In the genomic region with DNA sequence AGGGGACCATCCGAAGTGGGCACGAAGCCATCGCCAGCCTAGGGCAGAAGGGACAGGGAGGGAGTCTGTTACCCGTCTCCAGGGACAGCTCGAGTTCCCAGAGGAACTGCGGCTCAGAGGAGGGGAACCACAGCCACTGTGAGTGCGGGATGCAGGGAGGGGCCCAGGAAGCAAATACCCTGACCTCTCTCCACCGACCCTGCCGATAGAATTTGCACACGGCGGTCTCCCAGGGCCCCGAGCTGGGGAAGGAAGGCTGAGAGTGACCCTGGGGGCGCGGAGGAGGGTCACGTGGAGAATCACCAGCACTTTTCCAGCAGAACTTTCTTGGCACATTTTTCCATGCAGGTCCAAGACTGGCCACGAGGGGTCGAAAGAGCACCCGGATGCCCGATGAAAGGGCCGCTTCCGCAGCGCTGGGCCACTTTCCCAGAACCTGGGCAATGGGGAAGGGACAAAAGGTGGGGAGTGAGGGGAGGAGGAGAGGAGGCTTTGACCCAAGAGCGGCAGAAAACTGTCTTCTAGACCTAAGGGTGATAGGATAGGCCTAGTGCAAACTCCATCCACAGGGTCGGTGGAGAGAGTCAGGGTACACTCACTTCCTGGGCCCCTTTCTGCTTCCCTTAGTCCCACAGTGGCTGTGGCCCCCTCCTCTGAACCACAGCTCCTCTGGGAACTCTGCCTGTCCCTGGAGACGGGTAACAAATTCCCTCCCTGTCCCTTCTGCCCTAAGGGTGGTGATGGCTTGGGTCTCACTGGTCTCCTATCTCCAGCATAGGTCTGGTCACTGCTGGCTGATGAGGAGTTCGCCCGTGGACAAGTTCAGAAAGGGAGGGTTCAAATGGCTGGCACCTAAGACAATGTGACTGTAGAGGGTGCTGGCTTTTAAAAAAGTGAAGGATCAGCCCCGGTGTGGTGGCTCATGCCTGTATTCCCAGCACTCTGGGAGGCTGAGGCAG, we compare ENCODE assay signal across 8 cellular contexts. TPM values are rescaled to one million over a fixed set of nuclear protein-coding genes. Genes with fewer than 3 reads are reported as not detected.
A peak's percentile ranks its signal among the peaks of the same experiment; 100 is the strongest.
DNase-seq lines count a peak whose midpoint lies in the region; ATAC-seq and TF ChIP-seq lines count a peak whose summit lies in the region.

No MANE protein-coding gene starts in this region.

- H4K20me1 ChIP-seq in DND-41 (ENCODE audit: insufficient read depth, low read length): no peaks in the 10 kb centered on the region

- no peak overlapping the region for H3K4me3 Mint-ChIP-seq in T-helper 2 cell treated with Interferon-gamma antibody and Interleukin-4, amounts not matched to agents 5 μg/mL and 100 μg/mL, for 36 hours

- peaks cover 22% of the 10 kb centered on the region for H3K36me3 Mint-ChIP-seq in T-helper 2 cell treated with Interferon-gamma antibody and Interleukin-4, amounts not matched to agents 5 μg/mL and 100 μg/mL, for 36 hours (ENCODE audit: low read depth)

- H3K36me3 ChIP-seq in DND-41 (ENCODE audit: insufficient read depth, low read length) (peaks cover 30% of the 10 kb centered on the region), breast epithelium (no peaks in the 10 kb centered on the region), iPS-18a (ENCODE audit: control insufficient read depth, low read depth, low read length) (no peaks in the 10 kb centered on the region)

- H3K4me1 Mint-ChIP-seq in T-helper 2 cell treated with Interferon-gamma antibody and Interleukin-4, amounts not matched to agents 5 μg/mL and 100 μg/mL, for 36 hours (ENCODE audit: low read depth): peaks cover 7% of the 10 kb centered on the region

- peak overlapping the region; percentile 72 for H2AFZ ChIP-seq in DND-41 (ENCODE audit: low read depth, low read length)

- no peaks in the 10 kb centered on the region for H3K79me2 ChIP-seq in DND-41 (ENCODE audit: insufficient read depth, low read length)

- no peak overlapping the region for H3K4me3 ChIP-seq in DND-41 (ENCODE audit: low read depth in 1 of 2, low read length in 2 of 2)
- H3K4me3 ChIP-seq in LNCaP clone FGC (ENCODE audit: low read depth, low read length): no peak overlapping the region
- peak overlapping the region in 2 of 3 donors; percentile 16 to 52 for H3K4me3 ChIP-seq in breast epithelium
- peak overlapping the region; percentile 67 for H3K4me3 ChIP-seq in iPS-18a (ENCODE audit: low read length)

- ATAC-seq in DND-41 (ENCODE audit: insufficient read depth, low read depth) (peak; percentile 33; the same call in 2 of the 3 replicates), sciatic nerve (peak; percentile 83), GM18868 (IDR thresholded peaks at IDR 0.05; ENCODE audit: unreplicated experiment) (no peak)

- TF ChIP-seq CTCF in DND-41 (IDR thresholded peaks at IDR 0.05; ENCODE audit: borderline replicate concordance, extremely low read depth, low read length, poor library complexity, severe bottlenecking) (peak; percentile 70), LNCaP clone FGC (IDR thresholded peaks at IDR 0.05; ENCODE audit: control insufficient read depth, extremely low read depth, insufficient read depth) (peak; percentile 61), breast epithelium (IDR thresholded peaks at IDR 0.05) (peak; percentile 77 to 95 (median 85))

- H3K9ac ChIP-seq in DND-41 (ENCODE audit: low read depth, low read length) (no peak overlapping the region; the same call in 1 of the 2 replicates), iPS-18a (ENCODE audit: low read length) (peak overlapping the region; percentile 59)

- H3K9me3 Mint-ChIP-seq in T-helper 2 cell treated with Interferon-gamma antibody and Interleukin-4, amounts not matched to agents 5 μg/mL and 100 μg/mL, for 36 hours: no peaks in the 10 kb centered on the region

- peak overlapping the region; percentile 78 for H3K27ac Mint-ChIP-seq in T-helper 2 cell treated with Interferon-gamma antibody and Interleukin-4, amounts not matched to agents 5 μg/mL and 100 μg/mL, for 36 hours

- peak; percentile 14 for DNase-seq in DND-41
- DNase-seq in LNCaP clone FGC (ENCODE audit: low read depth): no peak
- peak; percentile 23 for DNase-seq in T-helper 2 cell treated with Interferon-gamma antibody and Interleukin-4, amounts not matched to agents 5 μg/mL and 100 μg/mL, for 36 hours (ENCODE audit: low spot score)
- DNase-seq in breast epithelium (ENCODE audit: low spot score in 2 of 2): peak; percentile 42 to 72
- DNase-seq in sciatic nerve (ENCODE audit: low spot score): peak; percentile 86
- no peak for DNase-seq in GDM1 (lab: John Stamatoyannopoulos, UW)

- no peaks in the 10 kb centered on the region for H3K9me3 ChIP-seq in DND-41 (ENCODE audit: insufficient read depth, low read length, severe bottlenecking)
- no peaks in the 10 kb centered on the region for H3K9me3 ChIP-seq in breast epithelium
- no peaks in the 10 kb centered on the region for H3K9me3 ChIP-seq in iPS-18a (ENCODE audit: control insufficient read depth, low read depth, low read length)

- TF ChIP-seq POLR2A in breast epithelium (IDR thresholded peaks at IDR 0.05): no peak

- H3K4me2 ChIP-seq in DND-41 (ENCODE audit: insufficient read depth, low read length): peak overlapping the region; percentile 5; the same call in 1 of the 2 replicates

- peaks cover 13% of the 10 kb centered on the region for H3K27me3 Mint-ChIP-seq in T-helper 2 cell treated with Interferon-gamma antibody and Interleukin-4, amounts not matched to agents 5 μg/mL and 100 μg/mL, for 36 hours (ENCODE audit: low read depth)

- H3K4me1 ChIP-seq in DND-41 (ENCODE audit: insufficient read depth, low read length): peaks cover 5% of the 10 kb centered on the region
- no peaks in the 10 kb centered on the region for H3K4me1 ChIP-seq in breast epithelium
- H3K4me1 ChIP-seq in iPS-18a (ENCODE audit: control insufficient read depth, low read depth, low read length): no peaks in the 10 kb centered on the region

- H3K27me3 ChIP-seq in DND-41 (ENCODE audit: insufficient read depth, low read length, poor library complexity) (no peaks in the 10 kb centered on the region), breast epithelium (peaks cover 0 to 11% of the 10 kb centered on the region in 2 donors), iPS-18a (ENCODE audit: control insufficient read depth, insufficient read depth, low read length) (peaks cover 10% of the 10 kb centered on the region)

- intact Hi-C loops in breast epithelium (cut with DNase I; ENCODE audit: low total_unique reads) (no loop called here), sciatic nerve (cut with DNase I) (no loop called here)

- H3K27ac ChIP-seq in DND-41 (ENCODE audit: low read length) (peak overlapping the region; percentile 12; the same call in 1 of the 2 replicates), breast epithelium (peak overlapping the region in 1 of 2 donors; percentile 59), iPS-18a (ENCODE audit: low read length) (no peak overlapping the region)

RNA-seq across cellular contexts. Expression of gene GPR4, which starts 5.3 kb away (rescaled TPM):
- total RNA-seq in breast epithelium: 1 to 10 TPM; 1.1 to 8.8 (median 1.2) TPM
- total RNA-seq in sciatic nerve: 29.7 TPM

RNA-seq across cellular contexts. Expression of gene OPA3, which starts 22.7 kb away (rescaled TPM):
- 10 to 100 TPM in 1 of 3 donors, 1 to 10 TPM in 2; 6.6 to 11.4 (median 7.2) TPM for total RNA-seq in breast epithelium
- total RNA-seq in sciatic nerve: 10.7 TPM

RNA-seq across cellular contexts. Expression of gene EML2, which starts 31.8 kb away (rescaled TPM):
- 10 to 100 TPM; 27.7 to 42.0 (median 32.4) TPM for total RNA-seq in breast epithelium
- 43.3 TPM for total RNA-seq in sciatic nerve

Comparison
In these comparisons a context has a peak if more than half of its experiments do, and no peak if none do; other contexts are left out.
1. DNase-seq: peak in DND-41 (single experiment), T-helper 2 cell treated with Interferon-gamma antibody and Interleukin-4, amounts not matched to agents 5 μg/mL and 100 μg/mL, for 36 hours (single experiment), breast epithelium (2 of 2) and sciatic nerve (single experiment); none in LNCaP clone FGC (single experiment) and GDM1 (single experiment).
2. H3K4me3 ChIP-seq: peak in breast epithelium (2 of 3) and iPS-18a (single experiment); none in DND-41 (0 of 2) and LNCaP clone FGC (single experiment).
3. Peak in every context shown above with its lines, with median percentiles within 50 percentile points of each other: CTCF ChIP-seq.